Comparison of ENCODE assay signal across 16 cellular contexts in genomic region chr1:190067592-190067991, GRCh38.
DNase-seq lines count a peak whose midpoint lies in the region; ATAC-seq and TF ChIP-seq lines count a peak whose summit lies in the region.
"Had no signal": no experiment of that assay in that cellular context is flagged by ENCODE, and none has a peak within 500 bp of the region (broad histone marks: within the 10 kb centered on the region; RNA-seq: fewer than 3 reads in every experiment).

No MANE protein-coding gene starts in this region.

- H3K9me3 Mint-ChIP-seq in Caco-2 (ENCODE audit: unreplicated experiment): no peaks in the 10 kb centered on the region

- no TSS peak for BruUV-seq in Caco-2 (replicated peaks; lab: Mats Ljungman, UMichigan)

- H3K4me3 ChIP-seq in fibroblast of the aortic adventitia (ENCODE audit: low read depth, low read length) (no peak overlapping the region), Caco-2 (ENCODE audit: low read depth, low read length) (no peak overlapping the region), lower lobe of right lung (no peak overlapping the region)
- H3K4me3 ChIP-seq: body of pancreas, GM23248, SK-N-MC had no signal

- TF ChIP-seq CTCF in RWPE1 (conservative IDR thresholded peaks at IDR 0.05; ENCODE audit: low read depth): no peak
- TF ChIP-seq CTCF in fibroblast of the aortic adventitia (IDR thresholded peaks at IDR 0.05; ENCODE audit: insufficient read depth, low read length): no peak
- TF ChIP-seq CTCF in Caco-2 (IDR thresholded peaks at IDR 0.05; ENCODE audit: insufficient read depth in 1 of 2, low read depth in 1 of 2, low read length in 1 of 2, severe bottlenecking in 1 of 2, unreplicated experiment in 1 of 2): no peak
- TF ChIP-seq CTCF in lower lobe of right lung (IDR thresholded peaks at IDR 0.05): no peak

- no peak overlapping the region for H3K4me3 Mint-ChIP-seq in Caco-2 (ENCODE audit: unreplicated experiment)
- H3K4me3 Mint-ChIP-seq: activated T-cell treated with anti-CD3 and anti-CD28 coated beads, Interleukin-2, amount 50 U/mL, for 4 hours; CD14-positive monocyte had no signal

- no peak overlapping the region for H3K27ac Mint-ChIP-seq in Caco-2 (ENCODE audit: unreplicated experiment)
- H3K27ac Mint-ChIP-seq: CD14-positive monocyte had no signal

- no peaks in the 10 kb centered on the region for H3K36me3 ChIP-seq in Caco-2 (ENCODE audit: control insufficient read depth, insufficient read depth, low read length)
- H3K36me3 ChIP-seq in lower lobe of right lung: no peaks in the 10 kb centered on the region

- intact Hi-C loops in Caco-2 (cut with micrococcal nuclease; ENCODE audit: unreplicated experiment) (no loop called here), lower lobe of right lung (cut with DNase I) (no loop called here)

- CTCF ChIA-PET in RWPE1 (lab: Yijun Ruan, JAX) (no interaction called here), Caco-2 (lab: Charles Lee) (no interaction called here)

- no peaks in the 10 kb centered on the region for H3K27me3 ChIP-seq in Caco-2 (replicated peaks; ENCODE audit: control insufficient read depth, insufficient read depth, low read length)
- no peaks in the 10 kb centered on the region for H3K27me3 ChIP-seq in lower lobe of right lung (ENCODE audit: low read depth)
- H3K27me3 ChIP-seq: body of pancreas had no signal

- H3K9me3 ChIP-seq in Caco-2: no peaks in the 10 kb centered on the region
- no peaks in the 10 kb centered on the region for H3K9me3 ChIP-seq in lower lobe of right lung
- H3K9me3 ChIP-seq: body of pancreas had no signal

- POLR2A ChIA-PET in RWPE1 (lab: Yijun Ruan, JAX; ENCODE audit: low non-redundant PET) (no interaction called here), Caco-2 (lab: Charles Lee) (no interaction called here)

- H3K27ac ChIP-seq in RWPE1 (no peak overlapping the region), lower lobe of right lung (no peak overlapping the region)
- H3K27ac ChIP-seq: body of pancreas, GM23248, SK-N-MC had no signal

- H3K27me3 Mint-ChIP-seq in Caco-2 (ENCODE audit: insufficient read depth, unreplicated experiment): no peaks in the 10 kb centered on the region

- H3K4me1 ChIP-seq in Caco-2: no peaks in the 10 kb centered on the region
- no peaks in the 10 kb centered on the region for H3K4me1 ChIP-seq in lower lobe of right lung
- H3K4me1 ChIP-seq: body of pancreas had no signal

- ATAC-seq in HG02759 (IDR thresholded peaks at IDR 0.05; ENCODE audit: unreplicated experiment) (peak; percentile 83), GM21526 (IDR thresholded peaks at IDR 0.05; ENCODE audit: low FRiP score, unreplicated experiment) (no peak), lower lobe of right lung (no peak)
- ATAC-seq: activated T-cell treated with anti-CD3 and anti-CD28 coated beads, Interleukin-2, amount 50 U/mL, for 4 hours; body of pancreas had no signal

- no peaks in the 10 kb centered on the region for H3K36me3 Mint-ChIP-seq in Caco-2 (ENCODE audit: insufficient read depth, unreplicated experiment)
- H3K36me3 Mint-ChIP-seq: CD14-positive monocyte had no signal

- no peaks in the 10 kb centered on the region for H3K4me1 Mint-ChIP-seq in Caco-2 (ENCODE audit: low read depth, unreplicated experiment)
- H3K4me1 Mint-ChIP-seq: CD14-positive monocyte had no signal

- DNase-seq in EL (peak; percentile 1), RWPE1 (ENCODE audit: low spot score) (peak; percentile 30), fibroblast of the aortic adventitia (ENCODE audit: low read depth) (peak; percentile 40), Caco-2 (no peak), GF-D8 (lab: John Stamatoyannopoulos, UW) (no peak), lower lobe of right lung (no peak)
- DNase-seq: activated T-cell treated with anti-CD3 and anti-CD28 coated beads, Interleukin-2, amount 50 U/mL, for 4 hours; body of pancreas; GM23248; NCI-H1436 treated with DMSO at 0.1 percent for 48 hours; NCI-H524 treated with DMSO at 0.1 percent for 48 hours; substantia nigra had no signal

Comparison
In these comparisons a context has a peak if more than half of its experiments do, and no peak if none do; other contexts are left out.
1. DNase-seq: peak in EL (single experiment), RWPE1 (single experiment) and fibroblast of the aortic adventitia (single experiment); none in Caco-2 (0 of 2), GF-D8 (single experiment) and lower lobe of right lung (single experiment).